1 cellular context compared by ENCODE assay signal in the genomic region with DNA sequence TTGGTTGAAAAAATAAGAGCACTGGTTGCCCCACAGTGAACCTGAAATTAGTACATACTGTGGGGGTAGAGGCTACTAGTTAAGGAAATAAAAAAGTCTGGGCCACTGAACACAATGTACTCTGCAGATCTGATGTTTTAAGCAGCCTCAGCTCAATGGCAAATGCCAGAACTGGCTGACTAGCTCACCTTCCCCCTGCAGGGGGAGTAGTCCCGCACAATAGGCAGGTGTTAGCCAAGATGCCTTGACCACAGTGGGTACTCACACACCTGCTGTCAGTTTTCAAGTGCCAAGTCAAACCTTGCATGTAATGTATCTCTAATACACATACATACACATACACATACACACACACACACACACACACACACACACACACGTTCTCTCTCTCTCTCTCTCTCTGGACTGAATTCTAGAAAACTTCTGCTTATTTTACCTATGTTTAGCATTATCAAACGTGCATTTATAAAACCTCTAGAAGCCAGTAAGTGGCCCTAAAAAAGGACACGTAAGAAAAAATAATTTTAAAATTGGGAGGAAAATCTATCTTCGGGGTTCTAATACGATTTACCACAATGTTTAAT.
TF ChIP-seq lines count a peak whose summit lies in the region.

No MANE protein-coding gene starts in this region.

TF ChIP-seq in HepG2, 621 proteins besides CTCF, POLR2A, EP300 and RAD21 (continued from another document):
- TF ChIP-seq, protein P1, sequence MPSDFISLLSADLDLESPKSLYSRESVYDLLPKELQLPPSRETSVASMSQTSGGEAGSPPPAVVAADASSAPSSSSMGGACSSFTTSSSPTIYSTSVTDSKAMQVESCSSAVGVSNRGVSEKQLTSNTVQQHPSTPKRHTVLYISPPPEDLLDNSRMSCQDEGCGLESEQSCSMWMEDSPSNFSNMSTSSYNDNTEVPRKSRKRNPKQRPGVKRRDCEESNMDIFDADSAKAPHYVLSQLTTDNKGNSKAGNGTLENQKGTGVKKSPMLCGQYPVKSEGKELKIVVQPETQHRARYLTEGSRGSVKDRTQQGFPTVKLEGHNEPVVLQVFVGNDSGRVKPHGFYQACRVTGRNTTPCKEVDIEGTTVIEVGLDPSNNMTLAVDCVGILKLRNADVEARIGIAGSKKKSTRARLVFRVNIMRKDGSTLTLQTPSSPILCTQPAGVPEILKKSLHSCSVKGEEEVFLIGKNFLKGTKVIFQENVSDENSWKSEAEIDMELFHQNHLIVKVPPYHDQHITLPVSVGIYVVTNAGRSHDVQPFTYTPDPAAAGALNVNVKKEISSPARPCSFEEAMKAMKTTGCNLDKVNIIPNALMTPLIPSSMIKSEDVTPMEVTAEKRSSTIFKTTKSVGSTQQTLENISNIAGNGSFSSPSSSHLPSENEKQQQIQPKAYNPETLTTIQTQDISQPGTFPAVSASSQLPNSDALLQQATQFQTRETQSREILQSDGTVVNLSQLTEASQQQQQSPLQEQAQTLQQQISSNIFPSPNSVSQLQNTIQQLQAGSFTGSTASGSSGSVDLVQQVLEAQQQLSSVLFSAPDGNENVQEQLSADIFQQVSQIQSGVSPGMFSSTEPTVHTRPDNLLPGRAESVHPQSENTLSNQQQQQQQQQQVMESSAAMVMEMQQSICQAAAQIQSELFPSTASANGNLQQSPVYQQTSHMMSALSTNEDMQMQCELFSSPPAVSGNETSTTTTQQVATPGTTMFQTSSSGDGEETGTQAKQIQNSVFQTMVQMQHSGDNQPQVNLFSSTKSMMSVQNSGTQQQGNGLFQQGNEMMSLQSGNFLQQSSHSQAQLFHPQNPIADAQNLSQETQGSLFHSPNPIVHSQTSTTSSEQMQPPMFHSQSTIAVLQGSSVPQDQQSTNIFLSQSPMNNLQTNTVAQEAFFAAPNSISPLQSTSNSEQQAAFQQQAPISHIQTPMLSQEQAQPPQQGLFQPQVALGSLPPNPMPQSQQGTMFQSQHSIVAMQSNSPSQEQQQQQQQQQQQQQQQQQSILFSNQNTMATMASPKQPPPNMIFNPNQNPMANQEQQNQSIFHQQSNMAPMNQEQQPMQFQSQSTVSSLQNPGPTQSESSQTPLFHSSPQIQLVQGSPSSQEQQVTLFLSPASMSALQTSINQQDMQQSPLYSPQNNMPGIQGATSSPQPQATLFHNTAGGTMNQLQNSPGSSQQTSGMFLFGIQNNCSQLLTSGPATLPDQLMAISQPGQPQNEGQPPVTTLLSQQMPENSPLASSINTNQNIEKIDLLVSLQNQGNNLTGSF (CRISPR knock-in tag; IDR thresholded peaks at IDR 0.05), result no peak
- TF ChIP-seq CEBPB (IDR thresholded peaks at IDR 0.05; ENCODE audit: borderline replicate concordance, low read depth, low read length), result 0 out of 2 replicates have a peak, but pooled peaks have one; percentile 7
- TF ChIP-seq GABPB1 (CRISPR knock-in tag; IDR thresholded peaks at IDR 0.05), result no peak
- TF ChIP-seq THYN1 (CRISPR knock-in tag; IDR thresholded peaks at IDR 0.05; ENCODE audit: borderline replicate concordance, low read depth), result 0 out of 2 replicates have a peak, but pooled peaks have one; percentile 31
- 0 out of 2 replicates have a peak, but pooled peaks have one; percentile 5 for TF ChIP-seq MAFF (IDR thresholded peaks at IDR 0.05; ENCODE audit: low read depth, low read length)
- TF ChIP-seq CBX5 (CRISPR knock-in tag; IDR thresholded peaks at IDR 0.05; ENCODE audit: borderline replicate concordance), result peak; percentile 55; the same call in 1 of the 2 replicates
- TF ChIP-seq, protein P2, sequence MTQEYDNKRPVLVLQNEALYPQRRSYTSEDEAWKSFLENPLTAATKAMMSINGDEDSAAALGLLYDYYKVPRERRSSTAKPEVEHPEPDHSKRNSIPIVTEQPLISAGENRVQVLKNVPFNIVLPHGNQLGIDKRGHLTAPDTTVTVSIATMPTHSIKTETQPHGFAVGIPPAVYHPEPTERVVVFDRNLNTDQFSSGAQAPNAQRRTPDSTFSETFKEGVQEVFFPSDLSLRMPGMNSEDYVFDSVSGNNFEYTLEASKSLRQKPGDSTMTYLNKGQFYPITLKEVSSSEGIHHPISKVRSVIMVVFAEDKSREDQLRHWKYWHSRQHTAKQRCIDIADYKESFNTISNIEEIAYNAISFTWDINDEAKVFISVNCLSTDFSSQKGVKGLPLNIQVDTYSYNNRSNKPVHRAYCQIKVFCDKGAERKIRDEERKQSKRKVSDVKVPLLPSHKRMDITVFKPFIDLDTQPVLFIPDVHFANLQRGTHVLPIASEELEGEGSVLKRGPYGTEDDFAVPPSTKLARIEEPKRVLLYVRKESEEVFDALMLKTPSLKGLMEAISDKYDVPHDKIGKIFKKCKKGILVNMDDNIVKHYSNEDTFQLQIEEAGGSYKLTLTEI (CRISPR knock-in tag; conservative IDR thresholded peaks at IDR 0.05), result no peak
- TF ChIP-seq SOX5 (CRISPR knock-in tag; IDR thresholded peaks at IDR 0.05; ENCODE audit: borderline replicate concordance), result 0 out of 2 replicates have a peak, but pooled peaks have one; percentile 10
- TF ChIP-seq ZNF451 (CRISPR knock-in tag; IDR thresholded peaks at IDR 0.05), result no peak
- TF ChIP-seq, protein P3, sequence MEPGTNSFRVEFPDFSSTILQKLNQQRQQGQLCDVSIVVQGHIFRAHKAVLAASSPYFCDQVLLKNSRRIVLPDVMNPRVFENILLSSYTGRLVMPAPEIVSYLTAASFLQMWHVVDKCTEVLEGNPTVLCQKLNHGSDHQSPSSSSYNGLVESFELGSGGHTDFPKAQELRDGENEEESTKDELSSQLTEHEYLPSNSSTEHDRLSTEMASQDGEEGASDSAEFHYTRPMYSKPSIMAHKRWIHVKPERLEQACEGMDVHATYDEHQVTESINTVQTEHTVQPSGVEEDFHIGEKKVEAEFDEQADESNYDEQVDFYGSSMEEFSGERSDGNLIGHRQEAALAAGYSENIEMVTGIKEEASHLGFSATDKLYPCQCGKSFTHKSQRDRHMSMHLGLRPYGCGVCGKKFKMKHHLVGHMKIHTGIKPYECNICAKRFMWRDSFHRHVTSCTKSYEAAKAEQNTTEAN (CRISPR knock-in tag; conservative IDR thresholded peaks at IDR 0.05), result peak; percentile 48; the same call in 1 of the 2 replicates
- TF ChIP-seq ZFAT (CRISPR knock-in tag; conservative IDR thresholded peaks at IDR 0.05), result no peak
- TF ChIP-seq KMT2A (CRISPR knock-in tag; IDR thresholded peaks at IDR 0.05), result peak; percentile 71; the same call in 1 of the 2 replicates
- 0 out of 2 replicates have a peak, but pooled peaks have one; percentile 30 for TF ChIP-seq FOXC1 (CRISPR knock-in tag; IDR thresholded peaks at IDR 0.05; ENCODE audit: borderline replicate concordance)
- no peak for TF ChIP-seq SNRNP70 (IDR thresholded peaks at IDR 0.05; ENCODE audit: low read depth, low read length)
- TF ChIP-seq, protein P4, sequence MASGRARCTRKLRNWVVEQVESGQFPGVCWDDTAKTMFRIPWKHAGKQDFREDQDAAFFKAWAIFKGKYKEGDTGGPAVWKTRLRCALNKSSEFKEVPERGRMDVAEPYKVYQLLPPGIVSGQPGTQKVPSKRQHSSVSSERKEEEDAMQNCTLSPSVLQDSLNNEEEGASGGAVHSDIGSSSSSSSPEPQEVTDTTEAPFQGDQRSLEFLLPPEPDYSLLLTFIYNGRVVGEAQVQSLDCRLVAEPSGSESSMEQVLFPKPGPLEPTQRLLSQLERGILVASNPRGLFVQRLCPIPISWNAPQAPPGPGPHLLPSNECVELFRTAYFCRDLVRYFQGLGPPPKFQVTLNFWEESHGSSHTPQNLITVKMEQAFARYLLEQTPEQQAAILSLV (CRISPR knock-in tag; IDR thresholded peaks at IDR 0.05; ENCODE audit: borderline replicate concordance), result 0 out of 2 replicates have a peak, but pooled peaks have one; percentile 24
- no peak for TF ChIP-seq CREM (IDR thresholded peaks at IDR 0.05)
- TF ChIP-seq CREM (CRISPR knock-in tag; IDR thresholded peaks at IDR 0.05), result no peak
- no peak for TF ChIP-seq SRF (IDR thresholded peaks at IDR 0.05; ENCODE audit: low read depth, low read length)
- TF ChIP-seq ZNF317 (CRISPR knock-in tag; IDR thresholded peaks at IDR 0.05), result no peak
- TF ChIP-seq, protein P5, sequence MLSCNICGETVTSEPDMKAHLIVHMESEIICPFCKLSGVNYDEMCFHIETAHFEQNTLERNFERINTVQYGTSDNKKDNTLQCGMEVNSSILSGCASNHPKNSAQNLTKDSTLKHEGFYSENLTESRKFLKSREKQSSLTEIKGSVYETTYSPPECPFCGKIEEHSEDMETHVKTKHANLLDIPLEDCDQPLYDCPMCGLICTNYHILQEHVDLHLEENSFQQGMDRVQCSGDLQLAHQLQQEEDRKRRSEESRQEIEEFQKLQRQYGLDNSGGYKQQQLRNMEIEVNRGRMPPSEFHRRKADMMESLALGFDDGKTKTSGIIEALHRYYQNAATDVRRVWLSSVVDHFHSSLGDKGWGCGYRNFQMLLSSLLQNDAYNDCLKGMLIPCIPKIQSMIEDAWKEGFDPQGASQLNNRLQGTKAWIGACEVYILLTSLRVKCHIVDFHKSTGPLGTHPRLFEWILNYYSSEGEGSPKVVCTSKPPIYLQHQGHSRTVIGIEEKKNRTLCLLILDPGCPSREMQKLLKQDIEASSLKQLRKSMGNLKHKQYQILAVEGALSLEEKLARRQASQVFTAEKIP (CRISPR knock-in tag; IDR thresholded peaks at IDR 0.05; ENCODE audit: borderline replicate concordance), result no peak
- no peak for TF ChIP-seq ZNF256 (CRISPR knock-in tag; conservative IDR thresholded peaks at IDR 0.05)
- TF ChIP-seq ZC3H4 (CRISPR knock-in tag; IDR thresholded peaks at IDR 0.05; ENCODE audit: borderline replicate concordance), result no peak
- TF ChIP-seq ZNF431 (CRISPR knock-in tag; IDR thresholded peaks at IDR 0.05; ENCODE audit: borderline replicate concordance, low read depth), result no peak
- TF ChIP-seq, protein P6, sequence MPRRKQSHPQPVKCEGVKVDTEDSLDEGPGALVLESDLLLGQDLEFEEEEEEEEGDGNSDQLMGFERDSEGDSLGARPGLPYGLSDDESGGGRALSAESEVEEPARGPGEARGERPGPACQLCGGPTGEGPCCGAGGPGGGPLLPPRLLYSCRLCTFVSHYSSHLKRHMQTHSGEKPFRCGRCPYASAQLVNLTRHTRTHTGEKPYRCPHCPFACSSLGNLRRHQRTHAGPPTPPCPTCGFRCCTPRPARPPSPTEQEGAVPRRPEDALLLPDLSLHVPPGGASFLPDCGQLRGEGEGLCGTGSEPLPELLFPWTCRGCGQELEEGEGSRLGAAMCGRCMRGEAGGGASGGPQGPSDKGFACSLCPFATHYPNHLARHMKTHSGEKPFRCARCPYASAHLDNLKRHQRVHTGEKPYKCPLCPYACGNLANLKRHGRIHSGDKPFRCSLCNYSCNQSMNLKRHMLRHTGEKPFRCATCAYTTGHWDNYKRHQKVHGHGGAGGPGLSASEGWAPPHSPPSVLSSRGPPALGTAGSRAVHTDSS (CRISPR knock-in tag; conservative IDR thresholded peaks at IDR 0.05), result no peak
- TF ChIP-seq ZMYM4 (CRISPR knock-in tag; IDR thresholded peaks at IDR 0.05), result peak; percentile 40; the same call in 1 of the 2 replicates
- TF ChIP-seq, protein P7, sequence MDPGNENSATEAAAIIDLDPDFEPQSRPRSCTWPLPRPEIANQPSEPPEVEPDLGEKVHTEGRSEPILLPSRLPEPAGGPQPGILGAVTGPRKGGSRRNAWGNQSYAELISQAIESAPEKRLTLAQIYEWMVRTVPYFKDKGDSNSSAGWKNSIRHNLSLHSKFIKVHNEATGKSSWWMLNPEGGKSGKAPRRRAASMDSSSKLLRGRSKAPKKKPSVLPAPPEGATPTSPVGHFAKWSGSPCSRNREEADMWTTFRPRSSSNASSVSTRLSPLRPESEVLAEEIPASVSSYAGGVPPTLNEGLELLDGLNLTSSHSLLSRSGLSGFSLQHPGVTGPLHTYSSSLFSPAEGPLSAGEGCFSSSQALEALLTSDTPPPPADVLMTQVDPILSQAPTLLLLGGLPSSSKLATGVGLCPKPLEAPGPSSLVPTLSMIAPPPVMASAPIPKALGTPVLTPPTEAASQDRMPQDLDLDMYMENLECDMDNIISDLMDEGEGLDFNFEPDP (CRISPR knock-in tag; conservative IDR thresholded peaks at IDR 0.05), result no peak
- TF ChIP-seq POLR2G (IDR thresholded peaks at IDR 0.05; ENCODE audit: low read depth, low read length), result no peak
- TF ChIP-seq ETV5 (CRISPR knock-in tag; IDR thresholded peaks at IDR 0.05; ENCODE audit: borderline replicate concordance), result peak; percentile 32; the same call in 1 of the 2 replicates
- 0 out of 2 replicates have a peak, but pooled peaks have one; percentile 40 for TF ChIP-seq SPEN (CRISPR knock-in tag; IDR thresholded peaks at IDR 0.05; ENCODE audit: low read depth)
- TF ChIP-seq ZNF720 (CRISPR knock-in tag; IDR thresholded peaks at IDR 0.05), result no peak
- no peak for TF ChIP-seq ZNF354B (CRISPR knock-in tag; IDR thresholded peaks at IDR 0.05)
- TF ChIP-seq, protein P8, sequence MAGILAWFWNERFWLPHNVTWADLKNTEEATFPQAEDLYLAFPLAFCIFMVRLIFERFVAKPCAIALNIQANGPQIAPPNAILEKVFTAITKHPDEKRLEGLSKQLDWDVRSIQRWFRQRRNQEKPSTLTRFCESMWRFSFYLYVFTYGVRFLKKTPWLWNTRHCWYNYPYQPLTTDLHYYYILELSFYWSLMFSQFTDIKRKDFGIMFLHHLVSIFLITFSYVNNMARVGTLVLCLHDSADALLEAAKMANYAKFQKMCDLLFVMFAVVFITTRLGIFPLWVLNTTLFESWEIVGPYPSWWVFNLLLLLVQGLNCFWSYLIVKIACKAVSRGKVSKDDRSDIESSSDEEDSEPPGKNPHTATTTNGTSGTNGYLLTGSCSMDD (CRISPR knock-in tag; IDR thresholded peaks at IDR 0.05), result no peak
- TF ChIP-seq, protein P9, sequence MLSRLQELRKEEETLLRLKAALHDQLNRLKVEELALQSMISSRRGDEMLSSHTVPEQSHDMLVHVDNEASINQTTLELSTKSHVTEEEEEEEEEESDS (CRISPR knock-in tag; IDR thresholded peaks at IDR 0.05; ENCODE audit: borderline replicate concordance), result no peak
- no peak for TF ChIP-seq ZNF607 (CRISPR knock-in tag; IDR thresholded peaks at IDR 0.05; ENCODE audit: borderline replicate concordance)
- TF ChIP-seq GATAD2A (CRISPR knock-in tag; IDR thresholded peaks at IDR 0.05), result peak; percentile 76
- peak in 1 of 2 experiments; percentile 44; a peak in 1 of 4 replicates for TF ChIP-seq KLF16 (CRISPR knock-in tag; IDR thresholded peaks at IDR 0.05)
- TF ChIP-seq, protein P10, sequence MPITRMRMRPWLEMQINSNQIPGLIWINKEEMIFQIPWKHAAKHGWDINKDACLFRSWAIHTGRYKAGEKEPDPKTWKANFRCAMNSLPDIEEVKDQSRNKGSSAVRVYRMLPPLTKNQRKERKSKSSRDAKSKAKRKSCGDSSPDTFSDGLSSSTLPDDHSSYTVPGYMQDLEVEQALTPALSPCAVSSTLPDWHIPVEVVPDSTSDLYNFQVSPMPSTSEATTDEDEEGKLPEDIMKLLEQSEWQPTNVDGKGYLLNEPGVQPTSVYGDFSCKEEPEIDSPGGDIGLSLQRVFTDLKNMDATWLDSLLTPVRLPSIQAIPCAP (CRISPR knock-in tag; IDR thresholded peaks at IDR 0.05; ENCODE audit: low read depth), result no peak
- TF ChIP-seq SALL2 (CRISPR knock-in tag; IDR thresholded peaks at IDR 0.05), result peak; percentile 37; the same call in 1 of the 2 replicates
- no peak for TF ChIP-seq SUZ12 (IDR thresholded peaks at IDR 0.05; ENCODE audit: low read depth, low read length)
- peak; percentile 75; the same call in 1 of the 2 replicates for TF ChIP-seq ZBTB38 (CRISPR knock-in tag; IDR thresholded peaks at IDR 0.05)
- TF ChIP-seq, protein P11, sequence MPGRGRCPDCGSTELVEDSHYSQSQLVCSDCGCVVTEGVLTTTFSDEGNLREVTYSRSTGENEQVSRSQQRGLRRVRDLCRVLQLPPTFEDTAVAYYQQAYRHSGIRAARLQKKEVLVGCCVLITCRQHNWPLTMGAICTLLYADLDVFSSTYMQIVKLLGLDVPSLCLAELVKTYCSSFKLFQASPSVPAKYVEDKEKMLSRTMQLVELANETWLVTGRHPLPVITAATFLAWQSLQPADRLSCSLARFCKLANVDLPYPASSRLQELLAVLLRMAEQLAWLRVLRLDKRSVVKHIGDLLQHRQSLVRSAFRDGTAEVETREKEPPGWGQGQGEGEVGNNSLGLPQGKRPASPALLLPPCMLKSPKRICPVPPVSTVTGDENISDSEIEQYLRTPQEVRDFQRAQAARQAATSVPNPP (CRISPR knock-in tag; IDR thresholded peaks at IDR 0.05), result no peak
- TF ChIP-seq ZFP62 (CRISPR knock-in tag; IDR thresholded peaks at IDR 0.05), result no peak
- peak; percentile 37; the same call in 1 of the 2 replicates for TF ChIP-seq SAP130 (CRISPR knock-in tag; IDR thresholded peaks at IDR 0.05; ENCODE audit: low read depth)
